ENCODE assay signal across 7 cellular contexts in genomic region chr7:98470131-98470985, GRCh38.
A peak's percentile ranks its signal among the peaks of the same experiment; 100 is the strongest.
DNase-seq lines count a peak whose midpoint lies in the region; ATAC-seq and TF ChIP-seq lines count a peak whose summit lies in the region.

No MANE protein-coding gene starts in this region.

- intact Hi-C loops in IMR-90 (cut with micrococcal nuclease): no loop called here

- POLR2A ChIA-PET in IMR-90 (lab: Charles Lee; ENCODE audit: unreplicated experiment): no interaction called here

- H3K9ac ChIP-seq in IMR-90 (ENCODE audit: low read depth, low read length): no peak overlapping the region
- H3K9ac ChIP-seq in iPS-18a (ENCODE audit: low read length): peak overlapping the region; percentile 36

- H3K4me3 ChIP-seq in IMR-90 (ENCODE audit: insufficient read depth, low read depth, low read length) (no peak overlapping the region), iPS-18a (ENCODE audit: low read length) (peak overlapping the region; percentile 71)

- H3K4me3 Mint-ChIP-seq in activated T-cell treated with anti-CD3 and anti-CD28 coated beads, Interleukin-2, amount 50 U/mL, for 4 hours: no peak overlapping the region

- H3K4ac ChIP-seq in IMR-90 (ENCODE audit: low read depth, low read length): no peak overlapping the region

- H4K5ac ChIP-seq in IMR-90 (ENCODE audit: low read depth, low read length): no peak overlapping the region

- TF ChIP-seq RAD21 in IMR-90 (IDR thresholded peaks at IDR 0.05; ENCODE audit: low read length): no peak

- WGBS in IMR-90 (ENCODE audit: extremely low coverage in 2 of 2, insufficient read length in 1 of 2), 2 experiments: 5% methylated on average over 14 of the region's 43 CpGs; no CpG with 5 or more reads in 1 of the 2 experiments

- peaks cover 3% of the 10 kb centered on the region for H3K4me1 Mint-ChIP-seq in activated T-cell treated with anti-CD3 and anti-CD28 coated beads, Interleukin-2, amount 50 U/mL, for 4 hours (ENCODE audit: low read depth)

- no peak overlapping the region for H2AFZ ChIP-seq in IMR-90 (replicated peaks; ENCODE audit: low read length, poor library complexity)

- H3K36me3 ChIP-seq in IMR-90 (ENCODE audit: control insufficient read depth, insufficient read depth, low read length) (no peaks in the 10 kb centered on the region), iPS-18a (ENCODE audit: control insufficient read depth, low read depth, low read length) (no peaks in the 10 kb centered on the region)

- no peak overlapping the region for H2BK5ac ChIP-seq in IMR-90 (ENCODE audit: low read depth, low read length, poor library complexity, severe bottlenecking)

- no peak overlapping the region for H4K91ac ChIP-seq in IMR-90 (ENCODE audit: insufficient read depth, low read depth, low read length)

- no peak overlapping the region for H2BK120ac ChIP-seq in IMR-90 (ENCODE audit: low read depth, low read length)

- no peaks in the 10 kb centered on the region for H3K9me3 Mint-ChIP-seq in activated T-cell treated with anti-CD3 and anti-CD28 coated beads, Interleukin-2, amount 50 U/mL, for 4 hours

- peak; percentile 44 for ATAC-seq in IMR-90 (ENCODE audit: low read depth)
- peak in 1 of 2 donors; percentile 23 for ATAC-seq in activated T-cell treated with anti-CD3 and anti-CD28 coated beads, Interleukin-2, amount 50 U/mL, for 4 hours

- no peaks in the 10 kb centered on the region for H3K9me1 ChIP-seq in IMR-90 (ENCODE audit: insufficient read depth, low read length)

- H3K4me1 ChIP-seq in IMR-90 (ENCODE audit: control insufficient read depth, insufficient read depth, low read length): no peaks in the 10 kb centered on the region
- no peaks in the 10 kb centered on the region for H3K4me1 ChIP-seq in iPS-18a (ENCODE audit: control insufficient read depth, low read depth, low read length)

- H3K79me1 ChIP-seq in IMR-90 (ENCODE audit: low read depth in 1 of 2, low read length in 2 of 2): no peaks in the 10 kb centered on the region

- no peak overlapping the region for H3K27ac ChIP-seq in IMR-90 (ENCODE audit: insufficient read depth, low read length)
- no peak overlapping the region for H3K27ac ChIP-seq in iPS-18a (ENCODE audit: low read length)

- H2AK5ac ChIP-seq in IMR-90 (ENCODE audit: low read depth, low read length): no peak overlapping the region

- no peak overlapping the region for H2AK9ac ChIP-seq in IMR-90 (replicated peaks; ENCODE audit: low read depth, low read length, poor library complexity)

- peaks cover 38% of the 10 kb centered on the region for H3K27me3 Mint-ChIP-seq in activated T-cell treated with anti-CD3 and anti-CD28 coated beads, Interleukin-2, amount 50 U/mL, for 4 hours (ENCODE audit: low read depth)

- no peaks in the 10 kb centered on the region for H4K20me1 ChIP-seq in IMR-90 (ENCODE audit: insufficient read depth, low read length)

- H3K23ac ChIP-seq in IMR-90 (ENCODE audit: low read depth, low read length): no peak overlapping the region

- no peak overlapping the region for H3K14ac ChIP-seq in IMR-90 (replicated peaks; ENCODE audit: low read depth, low read length)

- H2BK20ac ChIP-seq in IMR-90 (ENCODE audit: low read depth, low read length): no peak overlapping the region

- H2BK15ac ChIP-seq in IMR-90 (ENCODE audit: low read depth, low read length): no peak overlapping the region

- H3K27me3 ChIP-seq in IMR-90 (ENCODE audit: control insufficient read depth, insufficient read depth, low read length) (peaks cover 2% of the 10 kb centered on the region; the same call in 1 of the 2 replicates), iPS-18a (ENCODE audit: control insufficient read depth, insufficient read depth, low read length) (peaks cover 10% of the 10 kb centered on the region)

- no TSS peak for BruUV-seq in IMR-90 (replicated peaks; lab: Mats Ljungman, UMichigan)

- in situ Hi-C loops in IMR-90 (cut with MboI; ENCODE audit: low sequenced_read_pairs): no loop called here

- CTCF ChIA-PET in IMR-90 (lab: Yijun Ruan, JAX): no interaction called here

- no peaks in the 10 kb centered on the region for H3K36me3 Mint-ChIP-seq in activated T-cell treated with anti-CD3 and anti-CD28 coated beads, Interleukin-2, amount 50 U/mL, for 4 hours (ENCODE audit: insufficient read depth)

- H4K8ac ChIP-seq in IMR-90 (ENCODE audit: low read depth in 2 of 2, low read length in 2 of 2): no peak overlapping the region

- H3K9me3 ChIP-seq in IMR-90 (ENCODE audit: control insufficient read depth, insufficient read depth, low read length) (no peaks in the 10 kb centered on the region), iPS-18a (ENCODE audit: control insufficient read depth, low read depth, low read length) (no peaks in the 10 kb centered on the region)

- no peak for TF ChIP-seq POLR2A in IMR-90 (IDR thresholded peaks at IDR 0.05; ENCODE audit: low read depth, low read length)

- no peak overlapping the region for H3K18ac ChIP-seq in IMR-90 (ENCODE audit: low read depth, low read length)

- no peak overlapping the region for H3K56ac ChIP-seq in IMR-90 (ENCODE audit: extremely low read depth, insufficient read depth, low read length)

- DNase-seq in IMR-90 (no peak), putamen (ENCODE audit: low spot score) (no peak), kidney glomerular epithelial cell (lab: John Stamatoyannopoulos, UW) (no peak), HPDE6-E6E7 (ENCODE audit: extremely low spot score) (no peak)
- DNase-seq in activated T-cell treated with anti-CD3 and anti-CD28 coated beads, Interleukin-2, amount 50 U/mL, for 4 hours: peak; percentile 6
- DNase-seq in stimulated activated CD8-positive, alpha-beta memory T cell treated with anti-CD3 and anti-CD28 coated beads, Interleukin-4, amount 100 ng/mL, for 24 hours (ENCODE audit: low read depth): peak; percentile 2

- TF ChIP-seq CTCF in IMR-90 (conservative IDR thresholded peaks at IDR 0.05; ENCODE audit: low read depth, low read length): no peak

- H3K4me2 ChIP-seq in IMR-90 (ENCODE audit: low read depth, low read length): peak overlapping the region; percentile 41; the same call in 1 of the 2 replicates

- dilution Hi-C loops in IMR-90 (cut with HindIII; ENCODE audit: low sequenced_read_pairs, unreplicated experiment): no loop called here

TF ChIP-seq in IMR-90, 13 proteins besides CTCF, POLR2A, EP300 and RAD21:
- no peak for TF ChIP-seq ELK1 (IDR thresholded peaks at IDR 0.05; ENCODE audit: borderline replicate concordance, low read depth, low read length)
- TF ChIP-seq CHD1 (IDR thresholded peaks at IDR 0.05; ENCODE audit: low read depth, low read length): no peak
- TF ChIP-seq RCOR1 (IDR thresholded peaks at IDR 0.05; ENCODE audit: insufficient replicate concordance, low read length): no peak
- TF ChIP-seq NFE2L2 (IDR thresholded peaks at IDR 0.05; ENCODE audit: low read depth, low read length): no peak
- no peak for TF ChIP-seq USF2 (IDR thresholded peaks at IDR 0.05; ENCODE audit: low read depth, low read length)
- no peak for TF ChIP-seq MXI1 (IDR thresholded peaks at IDR 0.05; ENCODE audit: borderline replicate concordance, low read depth, low read length)

Comparison
In these comparisons a context has a peak if more than half of its experiments do, and no peak if none do; other contexts are left out.
1. DNase-seq: peak in activated T-cell treated with anti-CD3 and anti-CD28 coated beads, Interleukin-2, amount 50 U/mL, for 4 hours (single experiment) and stimulated activated CD8-positive, alpha-beta memory T cell treated with anti-CD3 and anti-CD28 coated beads, Interleukin-4, amount 100 ng/mL, for 24 hours (single experiment); none in IMR-90 (single experiment), putamen (single experiment), kidney glomerular epithelial cell (single experiment) and HPDE6-E6E7 (single experiment).